ENCODE assay signal across 8 cellular contexts in the genomic region with DNA sequence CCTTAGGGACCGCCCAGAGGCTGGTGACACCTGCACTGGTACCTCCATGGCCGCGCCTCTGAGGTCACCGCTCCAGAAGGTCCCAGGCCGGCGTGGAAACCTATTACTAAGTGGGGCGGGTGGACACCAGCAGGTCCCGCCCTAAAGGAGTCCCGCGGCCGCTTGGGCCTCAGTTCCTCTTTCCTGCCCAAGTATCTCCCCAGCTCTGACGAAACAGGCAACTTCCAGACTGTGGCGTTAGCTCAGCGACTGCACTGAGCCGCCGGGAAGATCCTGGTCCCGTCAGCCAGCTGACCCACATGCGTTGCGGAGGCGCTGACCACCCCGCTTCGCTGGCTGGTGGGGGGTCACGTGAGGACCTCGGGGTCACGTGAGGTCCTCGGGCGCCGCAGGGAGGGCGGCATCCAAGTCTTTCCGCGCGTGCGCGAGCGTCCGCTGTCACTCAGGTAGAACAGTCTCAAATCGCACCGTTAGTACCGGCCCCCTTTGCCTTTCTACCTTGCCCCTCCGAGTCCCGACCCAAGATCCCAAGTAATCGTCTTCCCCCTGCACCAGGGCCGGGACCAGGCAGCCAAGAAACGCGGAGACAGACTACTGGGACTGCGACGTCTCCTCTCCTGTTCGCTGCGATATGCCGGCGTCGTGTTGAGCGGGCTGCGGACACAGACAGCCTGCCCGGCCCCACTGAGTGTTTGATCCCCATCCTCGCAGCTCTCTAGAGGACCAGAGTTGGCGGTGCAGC. TPM values are rescaled to one million over a fixed set of nuclear protein-coding genes. Genes with fewer than 3 reads are reported as not detected.
DNase-seq lines count a peak whose midpoint lies in the region; ATAC-seq and TF ChIP-seq lines count a peak whose summit lies in the region.

No MANE protein-coding gene starts in this region.

- DNase-seq in CD8-positive, alpha-beta memory T cell, result peak; percentile 74 to 92 (median 78)
- DNase-seq in HuH-7 (ENCODE audit: low spot score), result peak; percentile 71
- DNase-seq in Panc1 (ENCODE audit: low read depth, low spot score), result no peak
- peak; percentile 70 to 82 for DNase-seq in foreskin fibroblast
- peak; percentile 91 for DNase-seq in superior temporal gyrus (ENCODE audit: extremely low spot score)

- no TSS peak for BruUV-seq in Panc1 (replicated peaks; lab: Mats Ljungman, UMichigan)

- POLR2A ChIA-PET in CD8-positive, alpha-beta memory T cell (lab: Charles Lee), result interaction anchor here (0.7 to 3.0 kb wide), 6 partner anchors 12 to 351 kb away, joined by 3 to 41 read pairs (median 12); a partner anchor contains a TSS
- POLR2A ChIA-PET in Panc1 (lab: Charles Lee), result no interaction called here

- no peaks in the 10 kb centered on the region for H3K27me3 ChIP-seq in CD8-positive, alpha-beta memory T cell (ENCODE audit: insufficient read depth, low read length, poor library complexity, severe bottlenecking)
- no peaks in the 10 kb centered on the region for H3K27me3 ChIP-seq in Panc1 (ENCODE audit: control insufficient read depth, insufficient read depth, low read length)
- no peaks in the 10 kb centered on the region for H3K27me3 ChIP-seq in neuron (ENCODE audit: insufficient read depth, low read length)

- H3K4me1 ChIP-seq in CD8-positive, alpha-beta memory T cell (ENCODE audit: insufficient read depth, low read length), result peaks cover 5% of the 10 kb centered on the region
- H3K4me1 ChIP-seq in Panc1 (ENCODE audit: control insufficient read depth, insufficient read depth, low read length), result no peaks in the 10 kb centered on the region
- H3K4me1 ChIP-seq in neuron (ENCODE audit: insufficient read depth, low read length), result peaks cover 4% of the 10 kb centered on the region

- peaks cover 6 to 18% (median 7%) of the 10 kb centered on the region in 3 donors for H3K4me1 Mint-ChIP-seq in CD8-positive, alpha-beta memory T cell
- peaks cover 15% of the 10 kb centered on the region for H3K4me1 Mint-ChIP-seq in activated T-helper 17 cell treated with anti-CD3 and anti-CD28 coated beads, Interleukin-2, amount 50 U/mL, for 72 hours

- H3K36me3 Mint-ChIP-seq in CD8-positive, alpha-beta memory T cell, result peaks cover 0 to 8% (median 2%) of the 10 kb centered on the region in 3 donors
- peaks cover 9% of the 10 kb centered on the region for H3K36me3 Mint-ChIP-seq in activated T-helper 17 cell treated with anti-CD3 and anti-CD28 coated beads, Interleukin-2, amount 50 U/mL, for 72 hours (ENCODE audit: low read depth)

- H3K9me3 ChIP-seq in CD8-positive, alpha-beta memory T cell (ENCODE audit: low read length), result no peaks in the 10 kb centered on the region
- no peaks in the 10 kb centered on the region for H3K9me3 ChIP-seq in Panc1 (ENCODE audit: control insufficient read depth, insufficient read depth, low read depth, low read length)
- no peaks in the 10 kb centered on the region for H3K9me3 ChIP-seq in neuron (ENCODE audit: low read length)

- CTCF ChIA-PET in CD8-positive, alpha-beta memory T cell (lab: Charles Lee), result interaction anchor here (0.8 to 2.5 kb wide), 5 partner anchors 17 to 291 kb away, joined by 3 to 11 read pairs (median 4); a partner anchor contains a TSS
- CTCF ChIA-PET in Panc1 (lab: Charles Lee), result no interaction called here

- in situ Hi-C loops in Panc1 (cut with HindIII; ENCODE audit: low pct_unique_long_range_greater_than_20kb, low sequenced_read_pairs), result no loop called here

- peak; percentile 86 for ATAC-seq in GM21381 (IDR thresholded peaks at IDR 0.05; ENCODE audit: unreplicated experiment)
- peak; percentile 90 for ATAC-seq in Panc1
- peak; percentile 88 for ATAC-seq in activated T-helper 17 cell treated with anti-CD3 and anti-CD28 coated beads, Interleukin-2, amount 50 U/mL, for 72 hours (replicated peaks)

- peak overlapping the region; percentile 77 for H2AFZ ChIP-seq in neuron (ENCODE audit: low read depth, low read length)

- H3K27ac ChIP-seq in CD8-positive, alpha-beta memory T cell (ENCODE audit: low read depth, low read length), result peak overlapping the region; percentile 93
- H3K27ac ChIP-seq in Panc1 (ENCODE audit: low read length), result peak overlapping the region; percentile 57

- peaks cover 0 to 2% of the 10 kb centered on the region in 2 donors for H3K27me3 Mint-ChIP-seq in CD8-positive, alpha-beta memory T cell
- no peaks in the 10 kb centered on the region for H3K27me3 Mint-ChIP-seq in activated T-helper 17 cell treated with anti-CD3 and anti-CD28 coated beads, Interleukin-2, amount 50 U/mL, for 72 hours

- H3K36me3 ChIP-seq in CD8-positive, alpha-beta memory T cell (ENCODE audit: insufficient read depth, low read length), result no peaks in the 10 kb centered on the region
- H3K36me3 ChIP-seq in Panc1 (ENCODE audit: control insufficient read depth, insufficient read depth, low read length) (no peaks in the 10 kb centered on the region), neuron (ENCODE audit: insufficient read depth, low read length) (no peaks in the 10 kb centered on the region)

- H3K4me3 ChIP-seq in CD8-positive, alpha-beta memory T cell (ENCODE audit: low read length), result peak overlapping the region; percentile 92
- H3K4me3 ChIP-seq in Panc1 (ENCODE audit: low read depth in 2 of 2, low read length in 2 of 2), result peak overlapping the region; percentile 49 to 58
- peak overlapping the region; percentile 74 to 81 for H3K4me3 ChIP-seq in foreskin fibroblast (ENCODE audit: low read depth in 1 of 2, low read length in 2 of 2)
- peak overlapping the region; percentile 69 for H3K4me3 ChIP-seq in neuron (ENCODE audit: low read length)

- peak overlapping the region; percentile 92 to 97 (median 94) for H3K27ac Mint-ChIP-seq in CD8-positive, alpha-beta memory T cell
- peak overlapping the region; percentile 92 for H3K27ac Mint-ChIP-seq in activated T-helper 17 cell treated with anti-CD3 and anti-CD28 coated beads, Interleukin-2, amount 50 U/mL, for 72 hours

- peak overlapping the region; percentile 83 to 97 (median 92) for H3K4me3 Mint-ChIP-seq in CD8-positive, alpha-beta memory T cell
- H3K4me3 Mint-ChIP-seq in activated T-helper 17 cell treated with anti-CD3 and anti-CD28 coated beads, Interleukin-2, amount 50 U/mL, for 72 hours, result peak overlapping the region; percentile 90

- intact Hi-C loops in Panc1 (cut with micrococcal nuclease; ENCODE audit: unreplicated experiment), result no loop called here

- H3K9me3 Mint-ChIP-seq in CD8-positive, alpha-beta memory T cell, result peaks cover 0 to 1% (median 0%) of the 10 kb centered on the region in 5 donors
- peaks cover 4% of the 10 kb centered on the region for H3K9me3 Mint-ChIP-seq in activated T-helper 17 cell treated with anti-CD3 and anti-CD28 coated beads, Interleukin-2, amount 50 U/mL, for 72 hours

- no peak for TF ChIP-seq CTCF in Panc1 (IDR thresholded peaks at IDR 0.05)
- no peak for TF ChIP-seq CTCF in foreskin fibroblast (IDR thresholded peaks at IDR 0.05; ENCODE audit: low read depth, low read length)

RNA-seq across cellular contexts. Expression of a gene that starts 53.7 kb away (rescaled TPM):
- total RNA-seq in CD8-positive, alpha-beta memory T cell, result 10 to 100 TPM; 25.9 to 26.8 TPM
- 31.9 TPM for polyA plus RNA-seq in CD8-positive, alpha-beta memory T cell
- total RNA-seq in Panc1 (2021; ENCODE audit: unreplicated experiment), result 7.1 TPM
- 3.5 TPM for polyA plus RNA-seq in Panc1 (2012; ENCODE audit: insufficient read length)
- total RNA-seq in activated T-helper 17 cell treated with anti-CD3 and anti-CD28 coated beads, Interleukin-2, amount 50 U/mL, for 72 hours, result 10 to 100 TPM; 46.6 to 70.9 TPM

RNA-seq across cellular contexts. Expression of a gene that starts 58.5 kb away (rescaled TPM):
- 1 to 10 TPM; 3.1 to 3.8 TPM for total RNA-seq in CD8-positive, alpha-beta memory T cell
- 0.58 TPM for polyA plus RNA-seq in CD8-positive, alpha-beta memory T cell
- 4.0 TPM for total RNA-seq in Panc1 (2021; ENCODE audit: unreplicated experiment)
- 5.8 TPM for polyA plus RNA-seq in Panc1 (2012; ENCODE audit: insufficient read length)
- 10 to 100 TPM; 17.2 to 19.4 TPM for total RNA-seq in activated T-helper 17 cell treated with anti-CD3 and anti-CD28 coated beads, Interleukin-2, amount 50 U/mL, for 72 hours
